Comparison of ENCODE assay signal across 9 cellular contexts in genomic region chr20:62133864-62134263, GRCh38. TPM values are rescaled to one million over a fixed set of nuclear protein-coding genes. Genes with fewer than 3 reads are reported as not detected.
DNase-seq lines count a peak whose midpoint lies in the region; ATAC-seq, FAIRE-seq and TF ChIP-seq lines count a peak whose summit lies in the region.
"Had no signal": no experiment of that assay in that cellular context is flagged by ENCODE, and none has a peak within 500 bp of the region (broad histone marks: within the 10 kb centered on the region; RNA-seq: fewer than 3 reads in every experiment).

No MANE protein-coding gene starts in this region.

- H3K4me3 Mint-ChIP-seq in GM23338 (no peak overlapping the region), immature natural killer cell (no peak overlapping the region)
- no peak overlapping the region for H3K4me3 Mint-ChIP-seq in activated CD4-positive, alpha-beta memory T cell treated with anti-CD3 and anti-CD28 coated beads, Interleukin-2, amount 10 ng/mL, durations not matched to agents 7 days and 5 days

- peaks cover 12% of the 10 kb centered on the region for H3K27me3 Mint-ChIP-seq in GM23338 (ENCODE audit: insufficient read depth, low read depth, poor library complexity)
- H3K27me3 Mint-ChIP-seq in activated CD4-positive, alpha-beta memory T cell treated with anti-CD3 and anti-CD28 coated beads, Interleukin-2, amount 10 ng/mL, durations not matched to agents 7 days and 5 days: no peaks in the 10 kb centered on the region
- peaks cover 4 to 7% (median 7%) of the 10 kb centered on the region in 3 donors for H3K27me3 Mint-ChIP-seq in immature natural killer cell (ENCODE audit: low read depth in 3 of 3)

- no peaks in the 10 kb centered on the region for H3K27me3 ChIP-seq in GM23338 (ENCODE audit: insufficient read depth)
- H3K27me3 ChIP-seq in tibial artery: no peaks in the 10 kb centered on the region
- no peaks in the 10 kb centered on the region for H3K27me3 ChIP-seq in GM23248 (replicated peaks; ENCODE audit: insufficient read depth)

- ATAC-seq in GM23338 (peak; percentile 57), GM18520 (IDR thresholded peaks at IDR 0.05; ENCODE audit: unreplicated experiment) (no peak)

- H3K4me3 ChIP-seq in AG10803 (ENCODE audit: low read length): no peak overlapping the region
- no peak overlapping the region for H3K4me3 ChIP-seq in GM23338
- no peak overlapping the region for H3K4me3 ChIP-seq in tibial artery
- no peak overlapping the region for H3K4me3 ChIP-seq in kidney (ENCODE audit: low read length in 2 of 2)
- H3K4me3 ChIP-seq in GM23248: no peak overlapping the region

- intact Hi-C loops in tibial artery (cut with DNase I; ENCODE audit: low total_unique reads): no loop called here
- intact Hi-C loops in kidney (cut with DNase I): loop anchor here (10.0 kb wide), 2 partner anchors 69 to 119 kb away; partner anchors contain the start of gene TAF4

- WGBS in GM23248 (ENCODE audit: low coverage in 1 of 2, low lambda C conversion rate in 2 of 2, missing lambda C conversion rate in 2 of 2), 2 experiments: 81 to 82% methylated on average over 12 of the region's 12 CpGs

- FAIRE-seq in kidney (lab: Jason Lieb, UNC): no peak

- CTCF ChIA-PET in activated CD4-positive, alpha-beta memory T cell treated with anti-CD3 and anti-CD28 coated beads, Interleukin-2, amount 10 ng/mL, durations not matched to agents 7 days and 5 days (lab: Charles Lee): interaction anchor here (1.4 kb wide), 1 partner anchor 9 kb away, joined by 3 read pairs; no protein-coding TSS in a partner anchor

- H3K36me3 Mint-ChIP-seq in GM23338 (ENCODE audit: low read depth) (peaks cover 96% of the 10 kb centered on the region), immature natural killer cell (peaks cover 17 to 48% (median 21%) of the 10 kb centered on the region in 3 donors)
- peaks cover 79% of the 10 kb centered on the region for H3K36me3 Mint-ChIP-seq in activated CD4-positive, alpha-beta memory T cell treated with anti-CD3 and anti-CD28 coated beads, Interleukin-2, amount 10 ng/mL, durations not matched to agents 7 days and 5 days (ENCODE audit: low read depth)

- peaks cover 35% of the 10 kb centered on the region for H4K20me1 ChIP-seq in GM23338 (replicated peaks; ENCODE audit: insufficient read depth)
- no peaks in the 10 kb centered on the region; the same call in 1 of the 2 replicates for H4K20me1 ChIP-seq in GM23248 (ENCODE audit: insufficient read depth)

- no peaks in the 10 kb centered on the region; the same call in 2 of the 3 replicates for H3K9me3 Mint-ChIP-seq in GM23338
- H3K9me3 Mint-ChIP-seq in activated CD4-positive, alpha-beta memory T cell treated with anti-CD3 and anti-CD28 coated beads, Interleukin-2, amount 10 ng/mL, durations not matched to agents 7 days and 5 days: no peaks in the 10 kb centered on the region
- H3K9me3 Mint-ChIP-seq in immature natural killer cell: no peaks in the 10 kb centered on the region

- DNase-seq in AG10803 (ENCODE audit: low read depth) (no peak), GM23338 (ENCODE audit: low spot score) (peak; percentile 55), immature natural killer cell (no peak), tibial artery (no peak), kidney (no peak), GM23248 (no peak)
- DNase-seq in activated CD4-positive, alpha-beta memory T cell treated with anti-CD3 and anti-CD28 coated beads, Interleukin-2, amount 10 ng/mL, durations not matched to agents 7 days and 5 days: no peak
- DNase-seq: central memory CD4-positive, alpha-beta T cell had no signal

- H3K9me2 ChIP-seq in GM23338 (ENCODE audit: insufficient read depth) (no peaks in the 10 kb centered on the region), GM23248 (ENCODE audit: insufficient read depth) (no peaks in the 10 kb centered on the region)

- TF ChIP-seq CTCF in AG10803 (conservative IDR thresholded peaks at IDR 0.05; ENCODE audit: low read length) (0 out of 2 replicates have a peak, but pooled peaks have one; percentile 26), GM23338 (conservative IDR thresholded peaks at IDR 0.05; ENCODE audit: low read depth in 2 of 2) (peak; percentile 20 to 31; a peak in 2 of 4 replicates), tibial artery (IDR thresholded peaks at IDR 0.05) (no peak), kidney (IDR thresholded peaks at IDR 0.05; ENCODE audit: borderline replicate concordance, extremely low read depth, insufficient read depth) (no peak)

- H2AFZ ChIP-seq in GM23338: no peak overlapping the region
- H2AFZ ChIP-seq in GM23248: no peak overlapping the region

- H3K9me3 ChIP-seq in tibial artery: no peaks in the 10 kb centered on the region
- H3K9me3 ChIP-seq in kidney (ENCODE audit: control insufficient read depth in 1 of 2, low read length in 2 of 2): no peaks in the 10 kb centered on the region
- H3K9me3 ChIP-seq in GM23248 (ENCODE audit: low read depth): no peaks in the 10 kb centered on the region

- H3K27ac ChIP-seq in GM23338 (ENCODE audit: low read depth): 0 out of 2 replicates have a peak overlapping the region, but pooled peaks have one; percentile 32
- no peak overlapping the region for H3K27ac ChIP-seq in tibial artery
- H3K27ac ChIP-seq in kidney (ENCODE audit: low read depth in 2 of 2, low read length in 2 of 2): no peak overlapping the region
- no peak overlapping the region for H3K27ac ChIP-seq in GM23248

- H3F3A ChIP-seq in GM23338 (replicated peaks; ENCODE audit: low read depth) (peaks cover 21% of the 10 kb centered on the region), GM23248 (ENCODE audit: insufficient read depth) (peaks cover 40% of the 10 kb centered on the region)

- peak overlapping the region; percentile 88; the same call in 1 of the 2 replicates for H3K27ac Mint-ChIP-seq in GM23338
- H3K27ac Mint-ChIP-seq in activated CD4-positive, alpha-beta memory T cell treated with anti-CD3 and anti-CD28 coated beads, Interleukin-2, amount 10 ng/mL, durations not matched to agents 7 days and 5 days: peak overlapping the region; percentile 69
- H3K27ac Mint-ChIP-seq in immature natural killer cell: peak overlapping the region in 5 of 6 donors; percentile 57 to 80 (median 75)

- H3K36me3 ChIP-seq in GM23338 (ENCODE audit: insufficient read depth): peaks cover 54% of the 10 kb centered on the region
- H3K36me3 ChIP-seq in tibial artery: peaks cover 59 to 100% (median 94%) of the 10 kb centered on the region in 3 donors
- peaks cover 52 to 70% of the 10 kb centered on the region in 2 donors for H3K36me3 ChIP-seq in kidney (ENCODE audit: control insufficient read depth in 1 of 2, insufficient read depth in 2 of 2, low read length in 2 of 2)
- H3K36me3 ChIP-seq in GM23248 (ENCODE audit: low read depth): peaks cover 49% of the 10 kb centered on the region

- in situ Hi-C loops in GM23248 (cut with MboI): loop anchor here (10.0 kb wide), 1 partner anchor 109 kb away; no protein-coding TSS in a partner anchor

- H3K9ac ChIP-seq in kidney (ENCODE audit: low read length in 2 of 2) (no peak overlapping the region), GM23248 (no peak overlapping the region)

- no peaks in the 10 kb centered on the region for H3K4me1 ChIP-seq in GM23338 (ENCODE audit: insufficient read depth)
- H3K4me1 ChIP-seq in tibial artery: peaks cover 0 to 7% (median 2%) of the 10 kb centered on the region in 4 donors
- H3K4me1 ChIP-seq in kidney (ENCODE audit: control insufficient read depth in 1 of 2, insufficient read depth in 1 of 2, low read depth in 1 of 2, low read length in 2 of 2): peaks cover 2 to 3% of the 10 kb centered on the region in 2 donors
- no peaks in the 10 kb centered on the region for H3K4me1 ChIP-seq in GM23248 (ENCODE audit: insufficient read depth)

- peaks cover 2% of the 10 kb centered on the region; the same call in 1 of the 3 replicates for H3K4me1 Mint-ChIP-seq in GM23338
- peaks cover 43% of the 10 kb centered on the region for H3K4me1 Mint-ChIP-seq in activated CD4-positive, alpha-beta memory T cell treated with anti-CD3 and anti-CD28 coated beads, Interleukin-2, amount 10 ng/mL, durations not matched to agents 7 days and 5 days
- peaks cover 34 to 40% of the 10 kb centered on the region in 2 donors for H3K4me1 Mint-ChIP-seq in immature natural killer cell

- H3K79me2 ChIP-seq in GM23338 (replicated peaks; ENCODE audit: insufficient read depth) (peaks cover 13% of the 10 kb centered on the region; the same call in 1 of the 2 replicates), GM23248 (ENCODE audit: insufficient read depth) (peaks cover 45% of the 10 kb centered on the region)

- POLR2A ChIA-PET in activated CD4-positive, alpha-beta memory T cell treated with anti-CD3 and anti-CD28 coated beads, Interleukin-2, amount 10 ng/mL, durations not matched to agents 7 days and 5 days (lab: Charles Lee): interaction anchor here (0.9 to 4.6 kb wide), 3 partner anchors 8 to 68 kb away, joined by 3 to 22 read pairs (median 3); partner anchors contain the start of gene TAF4

- H3K4me2 ChIP-seq in GM23338: no peak overlapping the region
- H3K4me2 ChIP-seq in GM23248 (ENCODE audit: unreplicated experiment): no peak overlapping the region

RNA-seq across cellular contexts. Expression of gene PSMA7, which starts 9.3 kb away (rescaled TPM):
- 357 and 427 TPM in 2 replicates for total RNA-seq in GM23338 (2014; rRNA removed; shearing (Covaris generic))
- polyA plus RNA-seq in GM23338 (2016; fragmentation: Nextera tagmentation; extraction: Ambion mirVana) (610 and 628 TPM in 2 replicates), immature natural killer cell (100 to 1,000 TPM; 497 to 643 (median 622) TPM), kidney (ENCODE audit: insufficient read depth, low read depth, low replicate concordance) (315 TPM), GM23248 (2016; fragmentation: Nextera tagmentation; extraction: Ambion mirVana) (488 and 493 TPM in 2 replicates)
- 100 to 1,000 TPM; 243 to 246 TPM for total RNA-seq in activated CD4-positive, alpha-beta memory T cell treated with anti-CD3 and anti-CD28 coated beads, Interleukin-2, amount 10 ng/mL, durations not matched to agents 7 days and 5 days
- total RNA-seq in kidney: 190 TPM
- total RNA-seq in GM23248 (2014; rRNA removed; shearing (Covaris generic)): 268 and 308 TPM in 2 replicates

RNA-seq across cellular contexts. Expression of gene SS18L1, which starts 9.7 kb away (rescaled TPM):
- total RNA-seq in GM23338 (2014; rRNA removed; shearing (Covaris generic)): 24.6 and 32.6 TPM in 2 replicates
- polyA plus RNA-seq in GM23338 (2016; fragmentation: Nextera tagmentation; extraction: Ambion mirVana) (6.5 and 7.3 TPM in 2 replicates), immature natural killer cell (under 1 TPM in 2 of 3 donors, not detected in 1; 0.39 to 0.68 TPM), kidney (ENCODE audit: insufficient read depth, low read depth, low replicate concordance) (6.5 TPM), GM23248 (2016; fragmentation: Nextera tagmentation; extraction: Ambion mirVana) (1.5 and 2.3 TPM in 2 replicates)
- total RNA-seq in activated CD4-positive, alpha-beta memory T cell treated with anti-CD3 and anti-CD28 coated beads, Interleukin-2, amount 10 ng/mL, durations not matched to agents 7 days and 5 days: 10 to 100 TPM; 15.1 to 16.7 TPM
- 12.0 TPM for total RNA-seq in kidney
- total RNA-seq in GM23248 (2014; rRNA removed; shearing (Covaris generic)): 7.5 and 8.8 TPM in 2 replicates

RNA-seq across cellular contexts. Expression of gene LSM14B, which starts 11.6 kb away (rescaled TPM):
- 46.3 and 55.7 TPM in 2 replicates for total RNA-seq in GM23338 (2014; rRNA removed; shearing (Covaris generic))
- polyA plus RNA-seq in GM23338 (2016; fragmentation: Nextera tagmentation; extraction: Ambion mirVana) (9.6 and 12.1 TPM in 2 replicates), immature natural killer cell (1 to 10 TPM in 2 of 3 donors, under 1 TPM in 1; 0.19 to 1.9 (median 1.4) TPM), kidney (ENCODE audit: insufficient read depth, low read depth, low replicate concordance) (18.0 TPM), GM23248 (2016; fragmentation: Nextera tagmentation; extraction: Ambion mirVana) (1.0 and 1.3 TPM in 2 replicates)
- 10 to 100 TPM; 38.9 to 39.0 TPM for total RNA-seq in activated CD4-positive, alpha-beta memory T cell treated with anti-CD3 and anti-CD28 coated beads, Interleukin-2, amount 10 ng/mL, durations not matched to agents 7 days and 5 days
- total RNA-seq in kidney: 31.6 TPM
- total RNA-seq in GM23248 (2014; rRNA removed; shearing (Covaris generic)): 28.0 and 30.0 TPM in 2 replicates

RNA-seq across cellular contexts. Expression of gene MTG2, which starts 49.0 kb away (rescaled TPM):
- 11.3 and 13.6 TPM in 2 replicates for total RNA-seq in GM23338 (2014; rRNA removed; shearing (Covaris generic))
- polyA plus RNA-seq in GM23338 (2016; fragmentation: Nextera tagmentation; extraction: Ambion mirVana): 11.7 and 15.4 TPM in 2 replicates
- 10 to 100 TPM; 25.6 to 27.2 TPM for total RNA-seq in activated CD4-positive, alpha-beta memory T cell treated with anti-CD3 and anti-CD28 coated beads, Interleukin-2, amount 10 ng/mL, durations not matched to agents 7 days and 5 days
- polyA plus RNA-seq in immature natural killer cell: 10 to 100 TPM; 14.5 to 19.6 (median 15.3) TPM
- 36.1 TPM for total RNA-seq in kidney
- 45.2 TPM for polyA plus RNA-seq in kidney (ENCODE audit: insufficient read depth, low read depth, low replicate concordance)
- 20.2 and 30.5 TPM in 2 replicates for total RNA-seq in GM23248 (2014; rRNA removed; shearing (Covaris generic))
- 17.3 and 17.5 TPM in 2 replicates for polyA plus RNA-seq in GM23248 (2016; fragmentation: Nextera tagmentation; extraction: Ambion mirVana)

Comparison
In these comparisons a context has a peak if more than half of its experiments do, and no peak if none do; other contexts are left out.
1. CTCF ChIP-seq: peak in AG10803 (single experiment) and GM23338 (2 of 2); none in tibial artery (0 of 2) and kidney (single experiment).
2. Peak in every context shown above with its lines, with median percentiles within 50 percentile points of each other: H3K27ac Mint-ChIP-seq.